8 cellular contexts compared by ENCODE assay signal in genomic region chr6:13832778-13833177, GRCh38.
"Had no signal": no experiment of that assay in that cellular context is flagged by ENCODE, and none has a peak within 500 bp of the region (broad histone marks: within the 10 kb centered on the region; RNA-seq: fewer than 3 reads in every experiment).

No MANE protein-coding gene starts in this region.

- ATAC-seq: HepG2 had no signal

- H3K4me2 ChIP-seq: KMS-11 had no signal

- H3K27ac ChIP-seq: HL-60, KMS-11 had no signal

- FAIRE-seq: HepG2, HTR-8/SVneo had no signal

- DNase-seq: IMR-90, KBM-7, KG1 had no signal

- H3K4me3 Mint-ChIP-seq: IgD-negative memory B cell had no signal

- H3K9ac ChIP-seq: KMS-11 had no signal

- H3K27ac Mint-ChIP-seq: IgD-negative memory B cell had no signal
